ENCODE assay signal across 1 cellular context in the genomic region with DNA sequence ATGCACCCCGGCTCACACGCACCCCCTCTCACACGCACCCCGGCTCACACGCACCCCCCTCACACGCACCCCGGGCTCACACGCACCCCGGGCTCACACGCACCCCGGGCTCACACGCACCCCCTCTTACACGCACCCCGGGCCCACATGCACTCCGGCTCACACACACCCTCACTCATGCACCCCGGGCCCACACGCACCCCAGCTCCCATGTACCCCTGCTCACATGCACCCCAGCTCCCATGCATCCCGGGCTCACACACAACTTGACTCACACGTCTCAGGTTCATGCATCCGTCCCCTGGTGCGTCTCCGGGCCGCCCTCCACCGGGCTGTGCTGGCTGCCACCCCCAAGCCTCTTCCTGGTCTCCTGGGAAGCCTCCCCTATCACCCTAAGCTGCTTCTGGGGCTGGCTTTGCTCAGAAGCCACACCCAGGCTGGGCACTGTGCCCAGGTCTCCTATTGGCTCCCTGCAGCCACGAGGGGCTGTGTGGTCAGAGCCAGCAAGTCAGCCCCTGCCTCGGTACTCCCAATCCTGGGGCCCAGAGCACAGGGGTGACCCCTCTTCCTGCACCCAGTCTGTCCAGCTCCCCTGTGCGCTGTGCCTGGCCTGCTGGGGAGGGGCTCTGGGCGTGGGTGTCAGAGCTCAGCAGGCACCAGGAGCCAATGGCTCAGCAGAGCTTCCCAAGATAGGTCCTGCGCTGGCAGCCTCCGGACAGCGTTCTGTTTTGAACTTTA.
TF ChIP-seq lines count a peak whose summit lies in the region.

No MANE protein-coding gene starts in this region.

TF ChIP-seq in HCT116, 20 proteins besides CTCF, POLR2A, EP300 and RAD21 (continued from another document):
- TF ChIP-seq, protein P1, sequence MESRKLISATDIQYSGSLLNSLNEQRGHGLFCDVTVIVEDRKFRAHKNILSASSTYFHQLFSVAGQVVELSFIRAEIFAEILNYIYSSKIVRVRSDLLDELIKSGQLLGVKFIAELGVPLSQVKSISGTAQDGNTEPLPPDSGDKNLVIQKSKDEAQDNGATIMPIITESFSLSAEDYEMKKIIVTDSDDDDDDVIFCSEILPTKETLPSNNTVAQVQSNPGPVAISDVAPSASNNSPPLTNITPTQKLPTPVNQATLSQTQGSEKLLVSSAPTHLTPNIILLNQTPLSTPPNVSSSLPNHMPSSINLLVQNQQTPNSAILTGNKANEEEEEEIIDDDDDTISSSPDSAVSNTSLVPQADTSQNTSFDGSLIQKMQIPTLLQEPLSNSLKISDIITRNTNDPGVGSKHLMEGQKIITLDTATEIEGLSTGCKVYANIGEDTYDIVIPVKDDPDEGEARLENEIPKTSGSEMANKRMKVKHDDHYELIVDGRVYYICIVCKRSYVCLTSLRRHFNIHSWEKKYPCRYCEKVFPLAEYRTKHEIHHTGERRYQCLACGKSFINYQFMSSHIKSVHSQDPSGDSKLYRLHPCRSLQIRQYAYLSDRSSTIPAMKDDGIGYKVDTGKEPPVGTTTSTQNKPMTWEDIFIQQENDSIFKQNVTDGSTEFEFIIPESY (IDR thresholded peaks at IDR 0.05; ENCODE audit: extremely low read depth, insufficient replicate concordance, low read length): no peak
- no peak for TF ChIP-seq FOSL1 (IDR thresholded peaks at IDR 0.05; ENCODE audit: low read depth)
- no peak for TF ChIP-seq REST (IDR thresholded peaks at IDR 0.05; ENCODE audit: low read depth)
- TF ChIP-seq CBX3 (IDR thresholded peaks at IDR 0.05; ENCODE audit: low read depth): no peak
- TF ChIP-seq ZNF274 (IDR thresholded peaks at IDR 0.05; ENCODE audit: low read depth, low read length): no peak
- TF ChIP-seq EZH2 (IDR thresholded peaks at IDR 0.05): no peak
- no peak for TF ChIP-seq TCF7L2 (IDR thresholded peaks at IDR 0.05; ENCODE audit: borderline replicate concordance, extremely low read depth, insufficient read depth, insufficient read length)
- TF ChIP-seq POLR2AphosphoS5 (IDR thresholded peaks at IDR 0.05; ENCODE audit: low read depth, low read length): no peak
